Comparison of ENCODE assay signal across 7 cellular contexts in genomic region chr2:180980943-180981898, GRCh38. TPM values are rescaled to one million over a fixed set of nuclear protein-coding genes. Genes with fewer than 3 reads are reported as not detected.
DNase-seq lines count a peak whose midpoint lies in the region; ATAC-seq and TF ChIP-seq lines count a peak whose summit lies in the region.

No MANE protein-coding gene starts in this region.

- peak overlapping the region; percentile 72 for H3K4me3 ChIP-seq in GM12864 (ENCODE audit: low read depth, low read length)
- H3K4me3 ChIP-seq in PC-9 = peak overlapping the region; percentile 76
- H3K4me3 ChIP-seq in rectal smooth muscle tissue (ENCODE audit: low read length) = peak overlapping the region; percentile 54

- peak overlapping the region; percentile 73 for H2AFZ ChIP-seq in PC-9

- H3F3A ChIP-seq in PC-9 (ENCODE audit: insufficient read depth, low read depth) = peaks cover 23% of the 10 kb centered on the region

- H3K4me2 ChIP-seq in PC-9 = peak overlapping the region; percentile 93

- no peaks in the 10 kb centered on the region for H3K9me3 ChIP-seq in PC-9 (ENCODE audit: insufficient read depth, low read depth)

- H3K79me2 ChIP-seq in PC-9 (ENCODE audit: low read depth) = peaks cover 50% of the 10 kb centered on the region

- peak overlapping the region; percentile 7 for H3K9ac ChIP-seq in rectal smooth muscle tissue (ENCODE audit: low read length)

- H3K36me3 ChIP-seq in PC-9 (ENCODE audit: low read depth) = peaks cover 36% of the 10 kb centered on the region
- H3K36me3 ChIP-seq in rectal smooth muscle tissue (ENCODE audit: control insufficient read depth, insufficient read depth, low read length) = no peaks in the 10 kb centered on the region

- TF ChIP-seq CTCF in GM12864 (IDR thresholded peaks at IDR 0.05; ENCODE audit: low read depth, low read length, missing control alignments) (no peak), PC-9 (conservative IDR thresholded peaks at IDR 0.05) (no peak)

- H3K27ac ChIP-seq in PC-9 (peak overlapping the region; percentile 57), rectal smooth muscle tissue (ENCODE audit: low read depth, low read length) (peak overlapping the region; percentile 18)

- DNase-seq in GM12864 (ENCODE audit: low read depth) = no peak
- DNase-seq in PC-9 = peak; percentile 33 to 41
- DNase-seq in anterior cingulate cortex (lab: John Stamatoyannopoulos, UW) = peak in 33 of 58 donors; percentile 15 to 67 (median 44)
- DNase-seq in hippocampal formation (lab: John Stamatoyannopoulos, UW) = peak; percentile 37 to 62
- DNase-seq in NCI-H128 (lab: John Stamatoyannopoulos, UW; ENCODE audit: unreplicated experiment) = no peak

- no peaks in the 10 kb centered on the region for H3K9me2 ChIP-seq in PC-9 (ENCODE audit: insufficient read depth)

- intact Hi-C loops in PC-9 (cut with micrococcal nuclease; ENCODE audit: unreplicated experiment) = loop anchor here (1.0 to 10.0 kb wide), 4 partner anchors 234 to 686 kb away; no protein-coding TSS in a partner anchor

- H3K27me3 ChIP-seq in PC-9 (ENCODE audit: insufficient read depth, low read depth) = no peaks in the 10 kb centered on the region
- H3K27me3 ChIP-seq in rectal smooth muscle tissue (ENCODE audit: control insufficient read depth, insufficient read depth, low read length) = no peaks in the 10 kb centered on the region

- CTCF ChIA-PET in PC-9 (lab: Charles Lee) = interaction anchor here (0.6 to 1.0 kb wide), 8 partner anchors 12 to 1314 kb away, joined by 3 to 9 read pairs (median 5); no protein-coding TSS in a partner anchor

- peaks cover 46% of the 10 kb centered on the region for H3K4me1 ChIP-seq in PC-9 (replicated peaks; ENCODE audit: insufficient read depth)
- peaks cover 15% of the 10 kb centered on the region for H3K4me1 ChIP-seq in rectal smooth muscle tissue (ENCODE audit: control insufficient read depth, insufficient read depth, low read length)

- peak; percentile 11 for ATAC-seq in HG02678 (IDR thresholded peaks at IDR 0.05; ENCODE audit: unreplicated experiment)

- BruUV-seq in PC-9 (replicated peaks; lab: Mats Ljungman, UMichigan) = TSS peak; percentile 46

- no peaks in the 10 kb centered on the region; the same call in 1 of the 2 replicates for H4K20me1 ChIP-seq in PC-9 (ENCODE audit: insufficient read depth)

- POLR2A ChIA-PET in PC-9 (lab: Charles Lee; ENCODE audit: unreplicated experiment) = interaction anchor here (0.5 to 0.8 kb wide), 7 partner anchors 251 to 855 kb away, joined by 3 to 10 read pairs (median 6); no protein-coding TSS in a partner anchor

RNA-seq across cellular contexts. Expression of gene UBE2E3, which starts 0.8 kb away (rescaled TPM):
- total RNA-seq in PC-9 (2021) = 139 and 180 TPM in 2 replicates

Comparison
In these comparisons a context has a peak if more than half of its experiments do, and no peak if none do; other contexts are left out.
1. DNase-seq: peak in PC-9 (2 of 2), anterior cingulate cortex (33 of 58) and hippocampal formation (2 of 2); none in GM12864 (single experiment) and NCI-H128 (single experiment).
2. Peak in every context shown above with its lines, with median percentiles within 50 percentile points of each other: H3K4me3 ChIP-seq.